8 cellular contexts compared by ENCODE assay signal in the genomic region with DNA sequence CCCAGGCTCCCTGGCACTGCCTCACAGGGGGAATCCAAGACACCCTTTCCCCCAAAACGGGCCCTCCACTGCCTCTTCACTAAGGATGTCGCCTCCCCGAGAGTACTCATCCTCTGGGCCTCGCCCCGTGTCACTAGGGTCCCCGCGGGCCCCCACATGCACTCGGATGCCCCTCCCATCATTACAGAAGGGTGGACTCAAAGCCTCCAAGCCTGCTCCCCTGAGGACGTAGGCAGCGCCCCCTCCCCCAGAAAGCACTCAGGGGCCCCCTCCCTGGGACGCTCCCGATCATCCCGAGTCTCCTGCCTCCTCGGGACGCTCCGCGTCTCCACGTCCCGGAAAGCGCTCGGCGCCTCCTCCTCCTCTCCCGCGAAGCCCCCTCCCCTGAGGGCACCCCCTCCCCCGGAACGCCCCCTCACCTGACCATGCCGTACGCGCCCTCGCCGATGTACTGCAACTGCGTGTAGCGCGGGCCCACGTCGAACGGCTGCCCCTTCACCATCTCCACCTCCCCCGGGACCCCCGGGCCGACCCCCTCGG. TPM values are rescaled to one million over a fixed set of nuclear protein-coding genes. Genes with fewer than 3 reads are reported as not detected.
DNase-seq lines count a peak whose midpoint lies in the region; ATAC-seq and TF ChIP-seq lines count a peak whose summit lies in the region.

No MANE protein-coding gene starts in this region.

- H3K4me3 ChIP-seq in GM12864 (ENCODE audit: low read depth, low read length): peak overlapping the region; percentile 76
- peak overlapping the region; percentile 73 for H3K4me3 ChIP-seq in brain microvascular endothelial cell (ENCODE audit: low read depth, low read length)
- peak overlapping the region; percentile 74 to 93 for H3K4me3 ChIP-seq in left lung

- H3K4me1 ChIP-seq in left lung: peaks cover 7 to 36% of the 10 kb centered on the region in 2 donors

- peak; percentile 14 for ATAC-seq in left lung
- no peak for ATAC-seq in GM21825 (IDR thresholded peaks at IDR 0.05; ENCODE audit: unreplicated experiment)

- peak overlapping the region; percentile 43 for H3K27ac ChIP-seq in brain microvascular endothelial cell
- peak overlapping the region; percentile 87 for H3K27ac ChIP-seq in left lung
- H3K27ac ChIP-seq in substantia nigra (ENCODE audit: low read depth, low read length, poor library complexity, severe bottlenecking): peak overlapping the region; percentile 96

- TF ChIP-seq CTCF in GM12864 (IDR thresholded peaks at IDR 0.05; ENCODE audit: low read depth, low read length, missing control alignments) (no peak), brain microvascular endothelial cell (IDR thresholded peaks at IDR 0.05; ENCODE audit: low read depth, low read length, missing control alignments) (no peak), left lung (IDR thresholded peaks at IDR 0.05) (no peak)

- H3K27me3 ChIP-seq in brain microvascular endothelial cell (replicated peaks): no peaks in the 10 kb centered on the region
- H3K27me3 ChIP-seq in left lung: no peaks in the 10 kb centered on the region

- no peak for DNase-seq in GM12864 (ENCODE audit: low read depth)
- DNase-seq in NCI-H146 treated with DMSO at 0.1 percent for 48 hours (lab: John Stamatoyannopoulos, UW; ENCODE audit: unreplicated experiment): peak; percentile 39
- no peak for DNase-seq in brain microvascular endothelial cell
- no peak for DNase-seq in left lung
- peak in 9 of 49 donors; percentile 31 to 72 (median 54) for DNase-seq in substantia nigra (lab: John Stamatoyannopoulos, UW)
- DNase-seq in Ammon's horn (ENCODE audit: low spot score): no peak
- no peak for DNase-seq in inferior parietal cortex (ENCODE audit: extremely low spot score)

- H3K36me3 ChIP-seq in brain microvascular endothelial cell (replicated peaks): peaks cover 23% of the 10 kb centered on the region
- peaks cover 0 to 25% of the 10 kb centered on the region in 2 donors for H3K36me3 ChIP-seq in left lung

- no peaks in the 10 kb centered on the region for H3K9me3 ChIP-seq in left lung

- in situ Hi-C loops in brain microvascular endothelial cell (cut with HindIII; ENCODE audit: low pct_ligation_motif_present, low sequenced_read_pairs): no loop called here

- intact Hi-C loops in left lung (cut with DNase I): no loop called here

RNA-seq across cellular contexts. Expression of a gene that starts 0.3 kb away (rescaled TPM):
- 10 to 100 TPM; 70.1 to 95.1 TPM for total RNA-seq in left lung

RNA-seq across cellular contexts. Expression of a gene that starts 9.4 kb away (rescaled TPM):
- total RNA-seq in left lung: 1 to 10 TPM; 5.6 to 9.0 TPM

RNA-seq across cellular contexts. Expression of a gene that starts 26.7 kb away (rescaled TPM):
- total RNA-seq in left lung: 10 to 100 TPM; 57.5 to 79.5 TPM

RNA-seq across cellular contexts. Expression of a gene that starts 31.0 kb away (rescaled TPM):
- 1 to 10 TPM; 1.6 TPM for total RNA-seq in left lung

RNA-seq across cellular contexts. Expression of a gene that starts 46.9 kb away (rescaled TPM):
- 10 to 100 TPM; 82.5 to 89.8 TPM for total RNA-seq in left lung

Comparison
In these comparisons a context has a peak if more than half of its experiments do, and no peak if none do; other contexts are left out.
1. H3K27ac ChIP-seq: peak in every context shown above with its lines; median percentile 96 in substantia nigra; 87 in left lung; 43 in brain microvascular endothelial cell.